9 cellular contexts compared by ENCODE assay signal in the genomic region with DNA sequence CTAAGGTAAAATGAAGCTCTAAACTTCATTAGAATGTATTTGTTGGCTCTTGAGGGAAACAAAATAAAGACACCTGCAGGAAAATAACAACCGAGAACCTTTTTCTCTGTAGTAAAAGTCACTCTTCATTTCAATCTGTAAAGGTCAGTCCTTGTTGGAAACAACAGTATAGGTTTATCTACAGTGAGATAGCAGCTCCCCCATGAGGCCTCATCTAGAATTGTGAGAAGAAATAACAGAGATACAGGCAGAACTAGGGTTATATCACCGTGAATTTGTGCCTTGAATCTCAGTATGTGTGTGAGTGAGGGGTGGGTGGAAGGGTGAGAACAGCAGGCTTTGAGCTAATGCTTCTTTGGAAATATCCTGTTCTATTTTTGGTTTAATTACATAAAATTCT.
DNase-seq lines count a peak whose midpoint lies in the region; ATAC-seq and TF ChIP-seq lines count a peak whose summit lies in the region.
"Had no signal": no experiment of that assay in that cellular context is flagged by ENCODE, and none has a peak within 500 bp of the region (broad histone marks: within the 10 kb centered on the region; RNA-seq: fewer than 3 reads in every experiment).

No MANE protein-coding gene starts in this region.

- peaks cover under 1% of the 10 kb centered on the region for H3K9me3 Mint-ChIP-seq in neural progenitor cell
- H3K9me3 Mint-ChIP-seq in stimulated activated memory B cell treated with anti-CD40 and anti-IgM and Interleukin-4, amounts not matched to agents 10 μg/mL and 1 μg/mL and 100 μg/mL, for 72 hours, result no peaks in the 10 kb centered on the region

- TF ChIP-seq CTCF in A673 (conservative IDR thresholded peaks at IDR 0.05; ENCODE audit: low read depth, low read length) (peak; percentile 61), neural progenitor cell (IDR thresholded peaks at IDR 0.05) (peak; percentile 62)

- H3K4me1 Mint-ChIP-seq in neural progenitor cell, result no peaks in the 10 kb centered on the region
- H3K4me1 Mint-ChIP-seq in stimulated activated memory B cell treated with anti-CD40 and anti-IgM and Interleukin-4, amounts not matched to agents 10 μg/mL and 1 μg/mL and 100 μg/mL, for 72 hours, result no peaks in the 10 kb centered on the region

- H2AFZ ChIP-seq in neural progenitor cell (replicated peaks), result peak overlapping the region; percentile 54

- no peaks in the 10 kb centered on the region for H3F3A ChIP-seq in neural progenitor cell (ENCODE audit: low read depth)

- H4K20me1 ChIP-seq in neural progenitor cell (ENCODE audit: low read depth), result no peaks in the 10 kb centered on the region

- H3K9me3 ChIP-seq in A673 (ENCODE audit: low read depth, low read length, poor library complexity, severe bottlenecking), result peaks cover 8% of the 10 kb centered on the region
- H3K9me3 ChIP-seq in adipocyte (ENCODE audit: control insufficient read depth, low read length), result peaks cover 7% of the 10 kb centered on the region
- no peaks in the 10 kb centered on the region for H3K9me3 ChIP-seq in neural progenitor cell (ENCODE audit: low read depth)

- POLR2A ChIA-PET in A673 (lab: Charles Lee; ENCODE audit: low non-redundant PET), result no interaction called here

- peaks cover 2% of the 10 kb centered on the region for H3K27me3 Mint-ChIP-seq in neural progenitor cell (ENCODE audit: insufficient read depth, low read depth)
- no peaks in the 10 kb centered on the region for H3K27me3 Mint-ChIP-seq in stimulated activated memory B cell treated with anti-CD40 and anti-IgM and Interleukin-4, amounts not matched to agents 10 μg/mL and 1 μg/mL and 100 μg/mL, for 72 hours

- DNase-seq in A673 (ENCODE audit: low spot score), result peak; percentile 26
- peak; percentile 31 for DNase-seq in KBM-7
- DNase-seq in adipocyte (ENCODE audit: low read depth), result peak; percentile 9
- peak; percentile 42 for DNase-seq in neural progenitor cell (ENCODE audit: low spot score)
- DNase-seq in stimulated activated CD4-positive, alpha-beta T cell treated with anti-CD3 and anti-CD28 coated beads, Interleukin-4, amount 100 ng/mL, for 4 hours, result no peak
- no peak for DNase-seq in GM19238 (ENCODE audit: insufficient read length, low spot score)

- H3K4me3 ChIP-seq in A673 (ENCODE audit: low read depth, low read length, poor library complexity, severe bottlenecking) (no peak overlapping the region), adipocyte (ENCODE audit: low read length) (no peak overlapping the region), neural progenitor cell (no peak overlapping the region)

- intact Hi-C loops in A673 (cut with micrococcal nuclease; ENCODE audit: unreplicated experiment), result loop anchor here (5.0 kb wide), 1 partner anchor 327 kb away; no protein-coding TSS in a partner anchor

- H3K36me3 Mint-ChIP-seq in neural progenitor cell, result no peaks in the 10 kb centered on the region
- no peaks in the 10 kb centered on the region for H3K36me3 Mint-ChIP-seq in stimulated activated memory B cell treated with anti-CD40 and anti-IgM and Interleukin-4, amounts not matched to agents 10 μg/mL and 1 μg/mL and 100 μg/mL, for 72 hours

- H3K4me2 ChIP-seq in neural progenitor cell, result no peak overlapping the region

- H3K27me3 ChIP-seq in A673 (replicated peaks; ENCODE audit: insufficient read depth, low read depth, low read length, poor library complexity) (no peaks in the 10 kb centered on the region), adipocyte (replicated peaks; ENCODE audit: control insufficient read depth, insufficient read depth, low read length) (peaks cover 3% of the 10 kb centered on the region), neural progenitor cell (no peaks in the 10 kb centered on the region)

- H3K27ac ChIP-seq in A673 (ENCODE audit: low read depth, low read length, poor library complexity, severe bottlenecking), result no peak overlapping the region
- H3K27ac ChIP-seq in neural progenitor cell, result no peak overlapping the region

- H3K79me2 ChIP-seq in neural progenitor cell (ENCODE audit: low read depth), result no peaks in the 10 kb centered on the region

- no TSS peak for BruUV-seq in A673 (replicated peaks; lab: Mats Ljungman, UMichigan)

- CTCF ChIA-PET in A673 (lab: Charles Lee), result interaction anchor here (1.0 kb wide), 1 partner anchor 328 kb away, joined by 3 read pairs; no protein-coding TSS in a partner anchor

- H3K4me3 Mint-ChIP-seq in neural progenitor cell, result no peak overlapping the region
- no peak overlapping the region for H3K4me3 Mint-ChIP-seq in stimulated activated memory B cell treated with anti-CD40 and anti-IgM and Interleukin-4, amounts not matched to agents 10 μg/mL and 1 μg/mL and 100 μg/mL, for 72 hours
- H3K4me3 Mint-ChIP-seq: activated T-cell treated with anti-CD3 and anti-CD28 coated beads, Interleukin-2, amount 50 U/mL, for 72 hours had no signal

- no peak overlapping the region for H3K27ac Mint-ChIP-seq in neural progenitor cell
- no peak overlapping the region for H3K27ac Mint-ChIP-seq in stimulated activated memory B cell treated with anti-CD40 and anti-IgM and Interleukin-4, amounts not matched to agents 10 μg/mL and 1 μg/mL and 100 μg/mL, for 72 hours
- H3K27ac Mint-ChIP-seq: activated T-cell treated with anti-CD3 and anti-CD28 coated beads, Interleukin-2, amount 50 U/mL, for 72 hours had no signal

- H3K9ac ChIP-seq in adipocyte (ENCODE audit: low read length) (no peak overlapping the region), neural progenitor cell (no peak overlapping the region)

- H3K4me1 ChIP-seq in A673 (ENCODE audit: insufficient read depth, low read length, poor library complexity, severe bottlenecking) (no peaks in the 10 kb centered on the region), adipocyte (ENCODE audit: control insufficient read depth, insufficient read depth, low read length) (peaks cover 6% of the 10 kb centered on the region), neural progenitor cell (no peaks in the 10 kb centered on the region)

- peak; percentile 79 for ATAC-seq in GM18502 (IDR thresholded peaks at IDR 0.05; ENCODE audit: poor library complexity, unreplicated experiment)
- no peak for ATAC-seq in stimulated activated memory B cell treated with anti-CD40 and anti-IgM and Interleukin-4, amounts not matched to agents 10 μg/mL and 1 μg/mL and 100 μg/mL, for 72 hours

- in situ Hi-C loops in KBM-7 (cut with MboI; ENCODE audit: low pct_unique_long_range_greater_than_20kb, low sequenced_read_pairs), result no loop called here

- no peaks in the 10 kb centered on the region for H3K36me3 ChIP-seq in A673 (ENCODE audit: insufficient read depth, low read length, poor library complexity, severe bottlenecking)
- H3K36me3 ChIP-seq in adipocyte (ENCODE audit: control insufficient read depth, insufficient read depth, low read length, severe bottlenecking), result no peaks in the 10 kb centered on the region
- no peaks in the 10 kb centered on the region for H3K36me3 ChIP-seq in neural progenitor cell

Comparison
In these comparisons a context has a peak if more than half of its experiments do, and no peak if none do; other contexts are left out.
1. DNase-seq: peak in A673 (single experiment), KBM-7 (single experiment), adipocyte (single experiment) and neural progenitor cell (single experiment); none in stimulated activated CD4-positive, alpha-beta T cell treated with anti-CD3 and anti-CD28 coated beads, Interleukin-4, amount 100 ng/mL, for 4 hours (0 of 2) and GM19238 (single experiment).